8 cellular contexts compared by ENCODE assay signal in the genomic region with DNA sequence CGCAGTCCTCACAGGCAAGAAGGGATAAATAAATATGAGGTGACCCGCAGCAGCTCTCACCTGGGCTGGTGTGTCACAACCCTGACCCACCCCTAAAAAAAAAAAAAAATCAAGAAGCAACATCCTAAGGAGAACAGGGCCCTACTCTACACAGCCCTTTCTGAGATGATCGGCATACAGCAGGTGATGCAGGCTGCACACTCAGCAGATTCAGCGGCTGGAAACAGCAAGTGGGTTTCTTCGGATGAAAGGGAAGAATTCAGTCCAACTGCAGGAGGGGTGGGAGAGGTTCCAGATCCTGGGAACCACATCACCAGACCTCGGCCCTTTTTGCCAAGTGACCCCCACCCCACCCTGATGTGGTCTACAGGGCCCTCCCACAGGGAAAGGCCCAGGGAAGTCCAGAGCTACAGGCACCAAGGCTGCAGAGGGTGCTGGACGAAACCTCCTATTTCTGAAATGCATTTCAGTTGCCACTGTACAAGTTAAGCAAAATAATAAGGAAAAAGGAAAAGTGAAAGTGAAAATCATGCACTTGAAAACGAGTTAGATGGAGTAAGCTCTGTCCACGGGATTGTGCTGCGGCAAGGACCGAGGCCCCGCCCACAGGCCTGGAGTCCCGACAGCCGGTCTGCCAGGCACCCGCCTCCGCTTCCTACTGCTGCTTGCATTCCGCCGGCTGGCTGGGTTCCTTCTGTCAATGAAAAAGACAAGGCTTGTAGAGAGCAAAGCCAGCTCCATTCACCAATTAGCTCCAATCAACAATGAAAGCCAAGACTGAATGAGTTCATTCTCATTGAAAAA. TPM values are rescaled to one million over a fixed set of nuclear protein-coding genes. Genes with fewer than 3 reads are reported as not detected.
DNase-seq lines count a peak whose midpoint lies in the region; FAIRE-seq and TF ChIP-seq lines count a peak whose summit lies in the region.

No MANE protein-coding gene starts in this region.

- DNase-seq in A172 (ENCODE audit: low spot score) (peak; percentile 85), MG63 (peak; percentile 86), astrocyte of the cerebellum (ENCODE audit: low read depth) (peak; percentile 90), left ventricle myocardium inferior (peak; percentile 91), pons (ENCODE audit: low spot score) (peak; percentile 93), GM12891 (ENCODE audit: insufficient read length, low spot score) (no peak), NCI-H1417 treated with DMSO at 0.1 percent for 48 hours (lab: John Stamatoyannopoulos, UW) (no peak), NAMALWA (ENCODE audit: low spot score) (no peak)

- FAIRE-seq in GM12891 (lab: Jason Lieb, UNC): no peak

- no peak for TF ChIP-seq POLR2A in GM12891 (IDR thresholded peaks at IDR 0.05; ENCODE audit: low read depth, low read length)

- H3K9me3 ChIP-seq in MG63 (no peaks in the 10 kb centered on the region), left ventricle myocardium inferior (replicated peaks) (no peaks in the 10 kb centered on the region)

- H3K4me1 ChIP-seq in left ventricle myocardium inferior: peaks cover 46% of the 10 kb centered on the region

- TF ChIP-seq CTCF in astrocyte of the cerebellum (IDR thresholded peaks at IDR 0.05; ENCODE audit: low read depth, low read length, missing control alignments): no peak
- TF ChIP-seq CTCF in left ventricle myocardium inferior (IDR thresholded peaks at IDR 0.05; ENCODE audit: borderline replicate concordance): no peak

- H3K27ac ChIP-seq in left ventricle myocardium inferior (replicated peaks): peak overlapping the region; percentile 72

- peaks cover 21% of the 10 kb centered on the region for H3K36me3 ChIP-seq in MG63
- H3K36me3 ChIP-seq in left ventricle myocardium inferior: peaks cover 32% of the 10 kb centered on the region

- in situ Hi-C loops in astrocyte of the cerebellum (cut with HindIII; ENCODE audit: low sequenced_read_pairs): loop anchor here (5.0 kb wide), 1 partner anchor 47 kb away; a partner anchor contains a TSS

- intact Hi-C loops in left ventricle myocardium inferior (cut with micrococcal nuclease): no loop called here

- H3K27me3 ChIP-seq in MG63 (no peaks in the 10 kb centered on the region), left ventricle myocardium inferior (ENCODE audit: low read depth) (no peaks in the 10 kb centered on the region)

- H3K4me3 ChIP-seq in MG63 (no peak overlapping the region), astrocyte of the cerebellum (ENCODE audit: low read depth, low read length) (peak overlapping the region; percentile 28), left ventricle myocardium inferior (peak overlapping the region; percentile 49)

TF ChIP-seq in GM12891, 5 proteins besides CTCF, POLR2A, EP300 and RAD21:
- TF ChIP-seq POLR2AphosphoS5 (IDR thresholded peaks at IDR 0.05; ENCODE audit: low read depth, low read length) (no peak), SPI1 (IDR thresholded peaks at IDR 0.05; ENCODE audit: low read depth, low read length) (no peak), TAF1 (IDR thresholded peaks at IDR 0.05; ENCODE audit: low read depth, low read length) (no peak), PAX5 (IDR thresholded peaks at IDR 0.05; ENCODE audit: insufficient read depth, low read length, severe bottlenecking) (no peak), POU2F2 (IDR thresholded peaks at IDR 0.05; ENCODE audit: low read depth, low read length) (no peak)

RNA-seq across cellular contexts. Expression of a gene that starts 15.9 kb away (rescaled TPM):
- 30.8 and 34.4 TPM in 2 replicates for total RNA-seq in A172 (2014; rRNA removed; shearing (Covaris generic))
- total RNA-seq in MG63 (2014; rRNA removed; shearing (Covaris generic); ENCODE audit: low replicate concordance): 4.0 and 26.4 TPM in 2 replicates
- not detected for total RNA-seq in left ventricle myocardium inferior
- polyA plus RNA-seq in GM12891 (2012; ENCODE audit: low read depth, missing spikeins): 0.42 TPM

RNA-seq across cellular contexts. Expression of a gene that starts 47.0 kb away (rescaled TPM):
- total RNA-seq in A172 (2014; rRNA removed; shearing (Covaris generic)): 149 and 162 TPM in 2 replicates
- 98.0 and 116 TPM in 2 replicates for total RNA-seq in MG63 (2014; rRNA removed; shearing (Covaris generic); ENCODE audit: low replicate concordance)
- 175 TPM for total RNA-seq in left ventricle myocardium inferior
- 85.6 TPM for polyA plus RNA-seq in GM12891 (2012; ENCODE audit: low read depth, missing spikeins)

RNA-seq across cellular contexts. Expression of a gene that starts 59.6 kb away (rescaled TPM):
- 32.5 and 40.5 TPM in 2 replicates for total RNA-seq in A172 (2014; rRNA removed; shearing (Covaris generic))
- total RNA-seq in MG63 (2014; rRNA removed; shearing (Covaris generic); ENCODE audit: low replicate concordance): 0.56 TPM in 1 of 2 replicates, not detected in the other
- total RNA-seq in left ventricle myocardium inferior: 33.0 TPM
- 0.15 TPM for polyA plus RNA-seq in GM12891 (2012; ENCODE audit: low read depth, missing spikeins)

Comparison
In these comparisons a context has a peak if more than half of its experiments do, and no peak if none do; other contexts are left out.
1. DNase-seq: peak in A172 (single experiment), MG63 (single experiment), astrocyte of the cerebellum (single experiment), left ventricle myocardium inferior (single experiment) and pons (single experiment); none in GM12891 (single experiment), NCI-H1417 treated with DMSO at 0.1 percent for 48 hours (single experiment) and NAMALWA (single experiment).
2. RNA of a gene that starts 59.6 kb away (total RNA-seq): 32.5 to 40.5 TPM in A172 and 33.0 TPM in left ventricle myocardium inferior (single experiment); 0.56 TPM in MG63; every median in the first group is over 10 times any median in the second.